In the genomic region with DNA sequence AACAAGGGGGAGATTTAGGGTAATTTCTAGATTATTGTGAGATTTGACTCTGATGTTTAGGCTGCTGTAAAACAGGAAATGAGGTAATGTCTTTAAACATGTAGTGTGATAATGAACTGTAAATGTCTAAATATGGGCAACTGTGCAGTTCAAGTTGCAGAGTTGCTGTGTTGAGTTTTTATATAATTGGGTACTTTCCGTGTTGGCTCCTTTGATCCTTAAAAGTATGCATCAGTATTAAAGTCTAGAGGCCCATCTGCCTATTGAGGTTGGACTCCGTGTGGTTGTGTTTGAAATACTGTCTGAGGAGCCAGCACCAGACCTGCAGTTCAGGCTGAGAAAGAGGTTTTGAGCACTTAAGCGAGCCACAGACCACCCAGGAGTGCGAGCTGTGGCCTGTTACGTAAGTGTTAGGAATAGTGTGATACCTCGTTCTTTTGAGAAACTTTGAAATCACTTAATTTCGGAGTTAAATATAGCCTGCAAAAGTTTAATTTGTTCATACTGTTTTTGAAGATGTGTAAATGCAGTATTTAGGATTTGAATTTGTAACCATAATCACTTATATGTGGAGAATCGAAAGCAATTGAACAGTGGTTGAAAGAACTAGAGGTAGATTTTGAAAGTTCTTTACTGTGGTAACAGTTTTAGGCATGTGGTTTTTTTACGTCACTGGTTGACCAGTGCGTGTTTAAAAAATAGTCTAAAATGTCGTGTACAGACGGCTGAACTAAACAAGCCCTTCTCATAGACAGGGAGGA, we compare ENCODE assay signal across 8 cellular contexts. TPM values are rescaled to one million over a fixed set of nuclear protein-coding genes. Genes with fewer than 3 reads are reported as not detected.
DNase-seq lines count a peak whose midpoint lies in the region; ATAC-seq, FAIRE-seq and TF ChIP-seq lines count a peak whose summit lies in the region.

No MANE protein-coding gene starts in this region.

- peak overlapping the region; percentile 31 for H2AFZ ChIP-seq in GM12878 (ENCODE audit: control insufficient read depth, low read depth, low read length)

- H3K79me2 ChIP-seq in GM12878 (ENCODE audit: control insufficient read depth, insufficient read depth, low read length), result peaks cover 14% of the 10 kb centered on the region

- peak overlapping the region; percentile 87 for H3K27ac ChIP-seq in GM12878 (ENCODE audit: control insufficient read depth, insufficient read depth)
- peak overlapping the region; percentile 84 for H3K27ac ChIP-seq in muscle layer of colon (ENCODE audit: low read depth, low read length)
- peak overlapping the region; percentile 86 to 94 for H3K27ac ChIP-seq in aorta (ENCODE audit: low read depth in 1 of 2, low read length in 2 of 2)

- H3K4me1 ChIP-seq in GM12878 (ENCODE audit: control insufficient read depth, insufficient read depth, low read length), result peaks cover 24% of the 10 kb centered on the region
- H3K4me1 ChIP-seq in muscle layer of colon (ENCODE audit: insufficient read depth, low read length), result peaks cover 26% of the 10 kb centered on the region
- H3K4me1 ChIP-seq in aorta (ENCODE audit: control insufficient read depth in 1 of 2, insufficient read depth in 2 of 2, low read length in 2 of 2), result peaks cover 0 to 2% of the 10 kb centered on the region in 2 donors

- 12% methylated on average over 12 of the region's 12 CpGs for WGBS in GM12878 (ENCODE audit: insufficient coverage, insufficient replicate concordance, low lambda C conversion rate, missing lambda C conversion rate)
- WGBS in aorta, 2 donors, result 8 to 12% methylated on average over 12 of the region's 12 CpGs

- no peak for TF ChIP-seq POLR2A in GM12878 (IDR thresholded peaks at IDR 0.05; ENCODE audit: low read depth, low read length)

- CTCF ChIA-PET in AG04449 (lab: Yijun Ruan, JAX) (interaction anchor here (1.0 to 1.3 kb wide), 3 partner anchors 8 to 15 kb away, joined by 3 to 4 read pairs (median 3); no protein-coding TSS in a partner anchor), GM12878 (lab: Yijun Ruan, JAX) (interaction anchor here (0.7 to 1.0 kb wide), 2 partner anchors 10 to 55 kb away, joined by 3 read pairs; no protein-coding TSS in a partner anchor)

- SMC1A ChIA-PET in GM12878 (lab: Charles Lee; ENCODE audit: uncharacterized antibody, unreplicated experiment), result interaction anchor here (1.2 to 2.0 kb wide), 4 partner anchors 10 to 70 kb away, joined by 3 to 6 read pairs (median 5); partner anchors contain the start of gene FAM118A

- RAD21 ChIA-PET in GM12878 (lab: Charles Lee; ENCODE audit: unreplicated experiment), result interaction anchor here (1.2 to 1.7 kb wide), 3 partner anchors 8 to 78 kb away, joined by 3 to 6 read pairs (median 4); no protein-coding TSS in a partner anchor

- H3K36me3 ChIP-seq in GM12878 (ENCODE audit: control insufficient read depth in 2 of 2, insufficient read depth in 2 of 2, low read length in 1 of 2) (peaks cover 5% of the 10 kb centered on the region in 2 experiments; a peak in 3 of 4 replicates), muscle layer of colon (ENCODE audit: insufficient read depth, low read length) (peaks cover 15% of the 10 kb centered on the region), aorta (ENCODE audit: control insufficient read depth in 1 of 2, insufficient read depth in 2 of 2, low read length in 1 of 2) (peaks cover 0 to 3% of the 10 kb centered on the region in 2 donors)

- peak overlapping the region; percentile 60 for H3K4me2 ChIP-seq in GM12878 (ENCODE audit: control insufficient read depth, insufficient read depth)

- TSS peak; percentile 46 for BruUV-seq in GM12878 (replicated peaks; lab: Mats Ljungman, UMichigan)

- H3K9ac ChIP-seq in GM12878 (ENCODE audit: control insufficient read depth, insufficient read depth, low read length) (no peak overlapping the region; the same call in 1 of the 2 replicates), muscle layer of colon (ENCODE audit: low read length) (peak overlapping the region; percentile 2)

- DNase-seq in AG04449 (ENCODE audit: low read depth, low spot score) (no peak), RPMI7951 (ENCODE audit: low read depth) (peak; percentile 8), GM12878 (ENCODE audit: low read depth, low spot score) (peak; percentile 46), aorta (no peak), medulla oblongata (ENCODE audit: extremely low spot score) (no peak), cerebellum (ENCODE audit: low spot score) (no peak)

- H3K9me3 ChIP-seq in GM12878 (replicated peaks; ENCODE audit: control insufficient read depth, insufficient read depth, low read length) (no peaks in the 10 kb centered on the region), muscle layer of colon (ENCODE audit: low read length) (no peaks in the 10 kb centered on the region), aorta (ENCODE audit: control insufficient read depth, low read length) (no peaks in the 10 kb centered on the region)

- H3K27me3 ChIP-seq in GM12878 (replicated peaks in 1 of 2; ENCODE audit: control insufficient read depth in 2 of 2, insufficient read depth in 2 of 2, low read length in 1 of 2) (no peaks in the 10 kb centered on the region), muscle layer of colon (ENCODE audit: control insufficient read depth in 1 of 2, insufficient read depth in 2 of 2, low read length in 2 of 2) (no peaks in the 10 kb centered on the region), aorta (ENCODE audit: control insufficient read depth in 1 of 2, insufficient read depth in 2 of 2, low read length in 1 of 2) (no peaks in the 10 kb centered on the region)

- peak; percentile 74 to 76; a peak in 3 of 4 replicates for TF ChIP-seq EP300 in GM12878 (IDR thresholded peaks at IDR 0.05; ENCODE audit: borderline replicate concordance in 1 of 2, control insufficient read depth in 1 of 2, low read depth in 2 of 2, low read length in 2 of 2)

- peak; percentile 58 for ATAC-seq in GM19452 (IDR thresholded peaks at IDR 0.05; ENCODE audit: unreplicated experiment)
- ATAC-seq in GM12878, result peak; percentile 85
- ATAC-seq in aorta (ENCODE audit: low FRiP score), result peak; percentile 30

- intact Hi-C loops in GM12878 (cut with micrococcal nuclease; ENCODE audit: unreplicated experiment) (loop anchor here (5.0 kb wide), 1 partner anchor 36 kb away; the partner anchor contains the start of gene UPK3A), aorta (cut with DNase I) (loop anchor here in 1 of 2 donors (5.0 to 10.0 kb wide), 4 partner anchors 94 to 766 kb away; partner anchors contain the start of genes RIBC2 and SMC1B)

- TF ChIP-seq CTCF in AG04449 (IDR thresholded peaks at IDR 0.05; ENCODE audit: insufficient read depth, low read length, missing control alignments), result no peak
- TF ChIP-seq CTCF in GM12878 (IDR thresholded peaks at IDR 0.05 in 2 of 3, conservative IDR thresholded peaks at IDR 0.05 in 1 of 3; ENCODE audit: control insufficient read depth in 2 of 3, extremely low read depth in 1 of 3, insufficient read depth in 1 of 3, low read depth in 3 of 3, low read length in 3 of 3), result no peak

- POLR2A ChIA-PET in AG04449 (lab: Yijun Ruan, JAX) (interaction anchor here (0.7 kb wide), 1 partner anchor 44 kb away, joined by 3 read pairs; no protein-coding TSS in a partner anchor), GM12878 (lab: Charles Lee) (interaction anchor here (1.1 kb wide), 1 partner anchor 10 kb away, joined by 4 read pairs; no protein-coding TSS in a partner anchor)

- in situ Hi-C loops in GM12878 (cut with MboI), result no loop called here

- H3K4me3 ChIP-seq in AG04449 (ENCODE audit: low read depth, low read length) (peak overlapping the region; percentile 34), GM12878 (peak overlapping the region; percentile 4; the same call in 1 of the 2 replicates), muscle layer of colon (ENCODE audit: low read depth in 1 of 2, low read length in 2 of 2) (peak overlapping the region in 1 of 2 donors; percentile 6), aorta (ENCODE audit: low read length in 2 of 2) (no peak overlapping the region)

- TF ChIP-seq RAD21 in GM12878 (IDR thresholded peaks at IDR 0.05; ENCODE audit: insufficient read depth, low read depth, low read length), result no peak

- FAIRE-seq in GM12878 (lab: Jason Lieb, UNC), result peak; percentile 69

- peaks cover 3% of the 10 kb centered on the region; the same call in 1 of the 2 replicates for H4K20me1 ChIP-seq in GM12878 (ENCODE audit: control insufficient read depth, insufficient read depth)

RNA-seq across cellular contexts. Expression of gene FAM118A, which starts 9.0 kb away (rescaled TPM):
- total RNA-seq in RPMI7951 (2014; rRNA removed; shearing (Covaris generic)), result 6.8 and 11.7 TPM in 2 replicates
- total RNA-seq in GM12878 (2013; cell fraction: nucleolus; rRNA removed), result 527 and 548 TPM in 2 replicates
- total RNA-seq in GM12878 (2014; rRNA removed) (59.2 and 69.5 TPM in 2 replicates), GM12878 (2014; rRNA removed; fragmentation: Illumina TruSeq; extraction: Trizol) (53.0 and 54.0 TPM in 2 replicates), GM12878 (2021) (44.6 and 63.1 TPM in 2 replicates), aorta (10 to 100 TPM; 59.2 to 66.7 TPM), cerebellum (16.8 TPM)
- polyA plus RNA-seq in GM12878 (2011; ENCODE audit: low read depth), result 93.5 TPM
- polyA plus RNA-seq in GM12878 (2011; rRNA removed) (332 and 365 TPM in 2 replicates), GM12878 (2014; fragmentation: Illumina TruSeq; extraction: Trizol) (66.3 and 73.8 TPM in 2 replicates), GM12878 (2014; fragmentation: Nextera tagmentation; extraction: Ambion mirVana) (10 to 100 TPM; 17.4 to 20.1 TPM), GM12878 (2014; rRNA removed) (125 and 126 TPM in 2 replicates), GM12878 (2016; fragmentation: Nextera tagmentation; extraction: Ambion mirVana) (10 to 100 TPM; 41.7 to 44.1 TPM), aorta (100 to 1,000 TPM in 1 of 2 donors, 1 to 10 TPM in 1; 8.6 to 320 TPM)
- 197 and 240 TPM in 2 replicates for polyA plus RNA-seq in GM12878 (2011; cell fraction: cytosol; rRNA removed)
- polyA plus RNA-seq in GM12878 (2011; cell fraction: nucleus; rRNA removed), result 1,350 and 1,445 TPM in 2 replicates
- polyA plus RNA-seq in GM12878 (2012), result 117 and 140 TPM in 2 replicates
- 53.4 and 81.5 TPM in 2 replicates for polyA minus RNA-seq in GM12878 (2011; rRNA and poly(A)+ RNA removed)
- polyA minus RNA-seq in GM12878 (2011; cell fraction: cytosol; rRNA and poly(A)+ RNA removed), result 15.4 and 18.0 TPM in 2 replicates
- 94.8 and 121 TPM in 2 replicates for polyA minus RNA-seq in GM12878 (2011; cell fraction: nucleus; rRNA and poly(A)+ RNA removed)

RNA-seq across cellular contexts. Expression of gene UPK3A, which starts 34.0 kb away (rescaled TPM):
- total RNA-seq in RPMI7951 (2014; rRNA removed; shearing (Covaris generic)), result not detected in 2 replicates
- total RNA-seq in GM12878 (2013; cell fraction: nucleolus; rRNA removed), result not detected in 2 replicates
- total RNA-seq in GM12878 (2014; rRNA removed) (not detected in 2 replicates), GM12878 (2014; rRNA removed; fragmentation: Illumina TruSeq; extraction: Trizol) (not detected in 2 replicates), GM12878 (2021) (not detected in 2 replicates), aorta (not detected), cerebellum (not detected)
- polyA plus RNA-seq in GM12878 (2011; ENCODE audit: low read depth), result not detected
- polyA plus RNA-seq in GM12878 (2011; rRNA removed) (not detected in 2 replicates), GM12878 (2014; fragmentation: Illumina TruSeq; extraction: Trizol) (not detected in 2 replicates), GM12878 (2014; fragmentation: Nextera tagmentation; extraction: Ambion mirVana) (not detected), GM12878 (2014; rRNA removed) (not detected in 2 replicates), GM12878 (2016; fragmentation: Nextera tagmentation; extraction: Ambion mirVana) (not detected), aorta (not detected)
- not detected in 2 replicates for polyA plus RNA-seq in GM12878 (2011; cell fraction: cytosol; rRNA removed)
- polyA plus RNA-seq in GM12878 (2011; cell fraction: nucleus; rRNA removed), result not detected in 2 replicates
- polyA plus RNA-seq in GM12878 (2012), result 0.18 TPM in 1 of 2 replicates, not detected in the other
- not detected in 2 replicates for polyA minus RNA-seq in GM12878 (2011; rRNA and poly(A)+ RNA removed)
- not detected in 2 replicates for polyA minus RNA-seq in GM12878 (2011; cell fraction: cytosol; rRNA and poly(A)+ RNA removed)
- not detected in 2 replicates for polyA minus RNA-seq in GM12878 (2011; cell fraction: nucleus; rRNA and poly(A)+ RNA removed)

Comparison
In these comparisons a context has a peak if more than half of its experiments do, and no peak if none do; other contexts are left out.
1. DNase-seq: peak in RPMI7951 (single experiment) and GM12878 (single experiment); none in AG04449 (single experiment), aorta (0 of 2), medulla oblongata (single experiment) and cerebellum (single experiment).
2. H3K4me3 ChIP-seq: peak in AG04449 (single experiment) and GM12878 (single experiment); none in aorta (0 of 2).
3. ATAC-seq: peak in every context shown above with its lines; median percentile 85 in GM12878; 58 in GM19452; 30 in aorta.
4. Peak in every context shown above with its lines, with median percentiles within 50 percentile points of each other: H3K27ac ChIP-seq.